27 cellular contexts compared by ENCODE assay signal in genomic region chr10:89589091-89589725, GRCh38. TPM values are rescaled to one million over a fixed set of nuclear protein-coding genes. Genes with fewer than 3 reads are reported as not detected.
DNase-seq lines count a peak whose midpoint lies in the region; ATAC-seq and TF ChIP-seq lines count a peak whose summit lies in the region.
"Had no signal": no experiment of that assay in that cellular context is flagged by ENCODE, and none has a peak within 500 bp of the region (broad histone marks: within the 10 kb centered on the region; RNA-seq: fewer than 3 reads in every experiment).

No MANE protein-coding gene starts in this region.

- no peaks in the 10 kb centered on the region for H3K79me2 ChIP-seq in neural progenitor cell (ENCODE audit: low read depth)

- ATAC-seq in GM18517 (IDR thresholded peaks at IDR 0.05; ENCODE audit: unreplicated experiment): no peak
- ATAC-seq: activated CD8-positive, alpha-beta memory T cell treated with anti-CD3 and anti-CD28 coated beads, Interleukin-2, amount 10 ng/mL, durations not matched to agents 7 days and 5 days; activated T-cell treated with anti-CD3 and anti-CD28 coated beads, Interleukin-2, amount 50 U/mL, for 72 hours; mucosa of descending colon had no signal

- H3K9me3 ChIP-seq in adipocyte (ENCODE audit: control insufficient read depth, low read length) (no peaks in the 10 kb centered on the region), left ventricle myocardium inferior (replicated peaks) (no peaks in the 10 kb centered on the region), neural progenitor cell (ENCODE audit: low read depth) (no peaks in the 10 kb centered on the region)
- H3K9me3 ChIP-seq: BLaER1, Caco-2, mucosa of descending colon had no signal

- H3K4me2 ChIP-seq in neural progenitor cell: no peak overlapping the region
- H3K4me2 ChIP-seq: BLaER1 had no signal

- H3K4me1 ChIP-seq in adipocyte (ENCODE audit: control insufficient read depth, insufficient read depth, low read length): peaks cover 32% of the 10 kb centered on the region
- peaks cover 53% of the 10 kb centered on the region for H3K4me1 ChIP-seq in left ventricle myocardium inferior
- H3K4me1 ChIP-seq in neural progenitor cell: no peaks in the 10 kb centered on the region
- H3K4me1 ChIP-seq: BLaER1 had no signal

- peak overlapping the region; percentile 34 for H3K27ac Mint-ChIP-seq in neural progenitor cell
- H3K27ac Mint-ChIP-seq: activated CD8-positive, alpha-beta memory T cell treated with anti-CD3 and anti-CD28 coated beads, Interleukin-2, amount 10 ng/mL, durations not matched to agents 7 days and 5 days; activated naive CD4-positive, alpha-beta T cell treated with anti-CD3 and anti-CD28 coated beads for 36 hours; progenitor cell of endocrine pancreas; T-helper 2 cell treated with Interferon-gamma antibody and Interleukin-4, amounts not matched to agents 5 μg/mL and 100 μg/mL, for 36 hours had no signal

- no peaks in the 10 kb centered on the region for H3F3A ChIP-seq in neural progenitor cell (ENCODE audit: low read depth)

- H3K27me3 ChIP-seq in adipocyte (replicated peaks; ENCODE audit: control insufficient read depth, insufficient read depth, low read length) (no peaks in the 10 kb centered on the region), left ventricle myocardium inferior (ENCODE audit: low read depth) (no peaks in the 10 kb centered on the region), neural progenitor cell (no peaks in the 10 kb centered on the region)
- H3K27me3 ChIP-seq: BLaER1 had no signal

- H3K36me3 ChIP-seq in adipocyte (ENCODE audit: control insufficient read depth, insufficient read depth, low read length, severe bottlenecking) (peaks cover 16% of the 10 kb centered on the region), left ventricle myocardium inferior (peaks cover 14% of the 10 kb centered on the region), neural progenitor cell (peaks cover 8% of the 10 kb centered on the region)

- peaks cover 60% of the 10 kb centered on the region for H3K36me3 Mint-ChIP-seq in neural progenitor cell

- no peaks in the 10 kb centered on the region for H3K9me3 Mint-ChIP-seq in neural progenitor cell
- H3K9me3 Mint-ChIP-seq: activated naive CD4-positive, alpha-beta T cell treated with anti-CD3 and anti-CD28 coated beads for 36 hours; activated T-cell treated with anti-CD3 and anti-CD28 coated beads, Interleukin-2, amount 50 U/mL, for 72 hours; T-helper 2 cell treated with Interferon-gamma antibody and Interleukin-4, amounts not matched to agents 5 μg/mL and 100 μg/mL, for 36 hours had no signal

- H3K4me1 Mint-ChIP-seq in neural progenitor cell: peaks cover 33% of the 10 kb centered on the region

- H3K4me3 ChIP-seq in adipocyte (ENCODE audit: low read length) (no peak overlapping the region), left ventricle myocardium inferior (no peak overlapping the region), neural progenitor cell (no peak overlapping the region)
- H3K4me3 ChIP-seq: BLaER1, mucosa of descending colon, skin epidermis had no signal

- TF ChIP-seq CTCF in left ventricle myocardium inferior (IDR thresholded peaks at IDR 0.05; ENCODE audit: borderline replicate concordance): no peak
- no peak for TF ChIP-seq CTCF in neural progenitor cell (IDR thresholded peaks at IDR 0.05)

- H3K9ac ChIP-seq in adipocyte (ENCODE audit: low read length): no peak overlapping the region
- no peak overlapping the region for H3K9ac ChIP-seq in neural progenitor cell
- H3K9ac ChIP-seq: BLaER1 had no signal

- DNase-seq in EL (peak; percentile 17), adipocyte (ENCODE audit: low read depth) (peak; percentile 27), left ventricle myocardium inferior (no peak), neural progenitor cell (ENCODE audit: low spot score) (no peak), SHP77 (lab: John Stamatoyannopoulos, UW) (no peak), NCI-H2196 treated with DMSO at 0.1 percent for 48 hours (lab: John Stamatoyannopoulos, UW; ENCODE audit: unreplicated experiment) (no peak)
- no peak for DNase-seq in stimulated activated CD8-positive, alpha-beta memory T cell treated with anti-CD3 and anti-CD28 coated beads, Interleukin-4, amount 100 ng/mL, for 48 hours
- DNase-seq: activated CD4-positive, alpha-beta T cell treated with anti-CD3 and anti-CD28 coated beads, Interleukin-2, amount 50 U/mL, for 1 hour; activated CD8-positive, alpha-beta memory T cell treated with anti-CD3 and anti-CD28 coated beads, Interleukin-2, amount 10 ng/mL, durations not matched to agents 7 days and 5 days; activated naive CD4-positive, alpha-beta T cell treated with anti-CD3 and anti-CD28 coated beads for 36 hours; activated T-cell treated with anti-CD3 and anti-CD28 coated beads, Interleukin-2, amount 50 U/mL, for 72 hours; anterior cingulate cortex; Caco-2; DMS79; effector CD4-positive, alpha-beta T cell; Karpas-422; mucosa of descending colon; NCI-H187 treated with DMSO at 0.1 percent for 48 hours; NCI-H2227 treated with DMSO at 0.1 percent for 48 hours; NCI-H748 treated with DMSO at 0.1 percent for 48 hours had no signal

- no peak overlapping the region for H3K4me3 Mint-ChIP-seq in neural progenitor cell
- H3K4me3 Mint-ChIP-seq: activated CD8-positive, alpha-beta memory T cell treated with anti-CD3 and anti-CD28 coated beads, Interleukin-2, amount 10 ng/mL, durations not matched to agents 7 days and 5 days; activated naive CD4-positive, alpha-beta T cell treated with anti-CD3 and anti-CD28 coated beads for 36 hours; activated T-cell treated with anti-CD3 and anti-CD28 coated beads, Interleukin-2, amount 50 U/mL, for 72 hours; T-helper 2 cell treated with Interferon-gamma antibody and Interleukin-4, amounts not matched to agents 5 μg/mL and 100 μg/mL, for 36 hours had no signal

- no peak overlapping the region for H2AFZ ChIP-seq in neural progenitor cell (replicated peaks)

- H3K27ac ChIP-seq in left ventricle myocardium inferior (replicated peaks): peak overlapping the region; percentile 87
- H3K27ac ChIP-seq in neural progenitor cell: no peak overlapping the region
- H3K27ac ChIP-seq: BLaER1, RWPE1, skin epidermis, VCaP had no signal

- intact Hi-C loops in left ventricle myocardium inferior (cut with micrococcal nuclease): no loop called here

- H4K20me1 ChIP-seq in neural progenitor cell (ENCODE audit: low read depth): no peaks in the 10 kb centered on the region
- H4K20me1 ChIP-seq: BLaER1 had no signal

- H3K27me3 Mint-ChIP-seq in neural progenitor cell (ENCODE audit: insufficient read depth, low read depth): no peaks in the 10 kb centered on the region
- H3K27me3 Mint-ChIP-seq: activated CD8-positive, alpha-beta memory T cell treated with anti-CD3 and anti-CD28 coated beads, Interleukin-2, amount 10 ng/mL, durations not matched to agents 7 days and 5 days; progenitor cell of endocrine pancreas had no signal

RNA-seq across cellular contexts. Expression of gene SLC16A12, which starts 53.8 kb away (rescaled TPM):
- total RNA-seq in left ventricle myocardium inferior (2.0 TPM), neural progenitor cell (ENCODE audit: low replicate concordance) (not detected in 2 replicates)
- total RNA-seq: activated CD8-positive, alpha-beta memory T cell treated with anti-CD3 and anti-CD28 coated beads, Interleukin-2, amount 10 ng/mL, durations not matched to agents 7 days and 5 days; activated naive CD4-positive, alpha-beta T cell treated with anti-CD3 and anti-CD28 coated beads for 36 hours; activated T-cell treated with anti-CD3 and anti-CD28 coated beads, Interleukin-2, amount 50 U/mL, for 72 hours; Caco-2 had no signal

RNA-seq across cellular contexts. Expression of gene PANK1, which starts 55.8 kb away (rescaled TPM):
- total RNA-seq in left ventricle myocardium inferior (21.4 TPM), neural progenitor cell (ENCODE audit: low replicate concordance) (38.0 and 49.0 TPM in 2 replicates)

Comparison
In these comparisons a context has a peak if more than half of its experiments do, and no peak if none do; other contexts are left out.
1. DNase-seq: peak in EL (single experiment) and adipocyte (single experiment); none in left ventricle myocardium inferior (single experiment), neural progenitor cell (single experiment), SHP77 (0 of 2), stimulated activated CD8-positive, alpha-beta memory T cell treated with anti-CD3 and anti-CD28 coated beads, Interleukin-4, amount 100 ng/mL, for 48 hours (single experiment) and NCI-H2196 treated with DMSO at 0.1 percent for 48 hours (single experiment).